ENCODE assay signal across 11 cellular contexts in the genomic region with DNA sequence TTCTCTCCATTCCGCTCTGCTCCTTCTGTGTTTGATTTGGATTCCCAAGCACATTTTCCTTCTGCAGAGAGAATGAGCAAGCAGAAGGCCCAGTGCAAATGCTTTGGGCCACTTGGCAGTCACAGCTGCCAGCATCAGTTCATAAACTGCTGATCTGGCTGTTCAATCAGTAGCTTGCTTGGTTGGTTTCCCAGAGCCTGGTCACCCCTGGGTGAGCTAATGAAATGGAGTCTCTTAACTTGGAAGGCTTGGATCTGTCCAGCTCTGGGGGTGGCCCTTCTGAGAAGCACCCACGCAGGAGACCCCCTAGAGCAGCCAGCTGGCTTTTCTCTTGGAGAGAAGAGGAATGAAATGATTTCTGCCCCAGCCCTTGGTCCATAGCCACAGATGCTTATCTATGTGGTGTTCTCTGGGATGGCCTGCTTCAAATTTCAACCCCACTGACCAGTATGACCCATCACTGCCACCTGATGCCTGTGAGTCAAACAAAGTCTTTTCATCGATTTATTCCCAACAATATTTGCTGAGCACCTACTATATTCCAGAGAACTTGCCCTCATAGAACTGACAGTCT. TPM values are rescaled to one million over a fixed set of nuclear protein-coding genes. Genes with fewer than 3 reads are reported as not detected.
A peak's percentile ranks its signal among the peaks of the same experiment; 100 is the strongest.
DNase-seq lines count a peak whose midpoint lies in the region; ATAC-seq and TF ChIP-seq lines count a peak whose summit lies in the region.
"Had no signal": no experiment of that assay in that cellular context is flagged by ENCODE, and none has a peak within 500 bp of the region (broad histone marks: within the 10 kb centered on the region; RNA-seq: fewer than 3 reads in every experiment).

No MANE protein-coding gene starts in this region.

- POLR2A ChIA-PET in SK-N-SH (lab: Yijun Ruan, JAX): no interaction called here

- peak; percentile 13 for DNase-seq in GM04504 (ENCODE audit: low read depth)
- DNase-seq in SK-N-SH: no peak
- peak; percentile 59 for DNase-seq in left ventricle myocardium superior
- DNase-seq in renal cortical epithelial cell (ENCODE audit: low read depth): peak; percentile 59
- DNase-seq in T-helper 2 cell treated with Interferon-gamma antibody and Interleukin-4, amounts not matched to agents 5 μg/mL and 100 μg/mL, for 36 hours (ENCODE audit: low spot score): no peak
- DNase-seq in NOMO-1 treated with dmso at 0.1 percent for 144 hours (lab: John Stamatoyannopoulos, UW; ENCODE audit: unreplicated experiment): no peak
- no peak for DNase-seq in NOMO-1 treated with DMSO at 0.1 percent for 48 hours (lab: John Stamatoyannopoulos, UW; ENCODE audit: unreplicated experiment)
- DNase-seq in cerebellar cortex (ENCODE audit: low spot score): no peak
- DNase-seq: effector memory CD4-positive, alpha-beta T cell; NCI-H345 had no signal

- intact Hi-C loops in left ventricle myocardium superior (cut with micrococcal nuclease): no loop called here

- H3K36me3 Mint-ChIP-seq in T-helper 2 cell treated with Interferon-gamma antibody and Interleukin-4, amounts not matched to agents 5 μg/mL and 100 μg/mL, for 36 hours (ENCODE audit: low read depth): no peaks in the 10 kb centered on the region
- H3K36me3 Mint-ChIP-seq: mesothelial cell of epicardium had no signal

- no peak overlapping the region for H3K4me3 Mint-ChIP-seq in T-helper 2 cell treated with Interferon-gamma antibody and Interleukin-4, amounts not matched to agents 5 μg/mL and 100 μg/mL, for 36 hours
- H3K4me3 Mint-ChIP-seq: mesothelial cell of epicardium had no signal

- H3K27me3 Mint-ChIP-seq in T-helper 2 cell treated with Interferon-gamma antibody and Interleukin-4, amounts not matched to agents 5 μg/mL and 100 μg/mL, for 36 hours (ENCODE audit: low read depth): no peaks in the 10 kb centered on the region

- CTCF ChIA-PET in SK-N-SH (lab: Yijun Ruan, JAX): interaction anchor here (1.0 to 14.1 kb wide), 7 partner anchors 21 to 197 kb away, joined by 3 to 312 read pairs (median 6); partner anchors contain the start of genes AQP6 and TMBIM6

- H3K9me2 ChIP-seq in SK-N-SH: no peaks in the 10 kb centered on the region

- H3K9me3 Mint-ChIP-seq in T-helper 2 cell treated with Interferon-gamma antibody and Interleukin-4, amounts not matched to agents 5 μg/mL and 100 μg/mL, for 36 hours: peaks cover 9% of the 10 kb centered on the region

- H4K20me1 ChIP-seq in SK-N-SH (ENCODE audit: insufficient read depth): no peaks in the 10 kb centered on the region

- TF ChIP-seq RAD21 in SK-N-SH (IDR thresholded peaks at IDR 0.05; ENCODE audit: low read length): peak; percentile 17; the same call in 1 of the 2 replicates

- no peaks in the 10 kb centered on the region for H3K79me2 ChIP-seq in SK-N-SH (ENCODE audit: insufficient read depth)

- peak in 1 of 2 experiments; percentile 43; a peak in 2 of 4 replicates for TF ChIP-seq EP300 in SK-N-SH (IDR thresholded peaks at IDR 0.05; ENCODE audit: borderline replicate concordance in 1 of 2, low read depth in 1 of 2, low read length in 1 of 2)

- H3K4me3 ChIP-seq in SK-N-SH (ENCODE audit: low read depth in 2 of 2, low read length in 1 of 2): no peak overlapping the region

- no peak overlapping the region for H2AFZ ChIP-seq in SK-N-SH (ENCODE audit: low read depth)

- H3K9me3 ChIP-seq in SK-N-SH: no peaks in the 10 kb centered on the region

- peaks cover 32 to 59% of the 10 kb centered on the region in 2 experiments for H3K4me1 ChIP-seq in SK-N-SH (ENCODE audit: control insufficient read depth in 1 of 2, insufficient read depth in 2 of 2, low read depth in 1 of 2, low read length in 1 of 2)

- no peak overlapping the region for H3K9ac ChIP-seq in SK-N-SH

- 61% methylated on average over 2 of the region's 3 CpGs for WGBS in SK-N-SH (ENCODE audit: low lambda C conversion rate)

- H3K4me1 Mint-ChIP-seq in T-helper 2 cell treated with Interferon-gamma antibody and Interleukin-4, amounts not matched to agents 5 μg/mL and 100 μg/mL, for 36 hours (ENCODE audit: low read depth): no peaks in the 10 kb centered on the region

- no peak for TF ChIP-seq CTCF in SK-N-SH (IDR thresholded peaks at IDR 0.05)

- peaks cover 15% of the 10 kb centered on the region for H3F3A ChIP-seq in SK-N-SH (replicated peaks; ENCODE audit: insufficient read depth)

- H3K36me3 ChIP-seq in SK-N-SH (replicated peaks in 1 of 2; ENCODE audit: control insufficient read depth in 1 of 2, insufficient read depth in 2 of 2, low read length in 1 of 2): no peaks in the 10 kb centered on the region

- 0 out of 2 replicates have a peak overlapping the region, but pooled peaks have one; percentile 19 for H3K4me2 ChIP-seq in SK-N-SH

- no peak for ATAC-seq in left ventricle myocardium superior

- no peaks in the 10 kb centered on the region for H3K27me3 ChIP-seq in SK-N-SH (ENCODE audit: insufficient read depth)

- H3K27ac ChIP-seq in SK-N-SH (ENCODE audit: low read depth in 2 of 2, low read length in 1 of 2): peak overlapping the region; percentile 12 to 18; a peak in 1 of 4 replicates

- no peak overlapping the region for H3K27ac Mint-ChIP-seq in T-helper 2 cell treated with Interferon-gamma antibody and Interleukin-4, amounts not matched to agents 5 μg/mL and 100 μg/mL, for 36 hours
- H3K27ac Mint-ChIP-seq: mesothelial cell of epicardium had no signal

TF ChIP-seq in SK-N-SH, 30 proteins besides CTCF, POLR2A, EP300 and RAD21:
- peak; percentile 79 for TF ChIP-seq PBX3 (IDR thresholded peaks at IDR 0.05)
- TF ChIP-seq NFIC (IDR thresholded peaks at IDR 0.05; ENCODE audit: borderline replicate concordance): peak; percentile 90
- TF ChIP-seq FOXJ3 (CRISPR knock-in tag; IDR thresholded peaks at IDR 0.05): no peak
- TF ChIP-seq, protein P1, sequence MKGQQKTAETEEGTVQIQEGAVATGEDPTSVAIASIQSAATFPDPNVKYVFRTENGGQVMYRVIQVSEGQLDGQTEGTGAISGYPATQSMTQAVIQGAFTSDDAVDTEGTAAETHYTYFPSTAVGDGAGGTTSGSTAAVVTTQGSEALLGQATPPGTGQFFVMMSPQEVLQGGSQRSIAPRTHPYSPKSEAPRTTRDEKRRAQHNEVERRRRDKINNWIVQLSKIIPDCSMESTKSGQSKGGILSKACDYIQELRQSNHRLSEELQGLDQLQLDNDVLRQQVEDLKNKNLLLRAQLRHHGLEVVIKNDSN (IDR thresholded peaks at IDR 0.05; ENCODE audit: borderline replicate concordance, low read depth): no peak
- peak; percentile 26 for TF ChIP-seq RCOR1 (IDR thresholded peaks at IDR 0.05; ENCODE audit: low read length)
- TF ChIP-seq MAX (IDR thresholded peaks at IDR 0.05; ENCODE audit: low read depth): peak; percentile 52
- peak; percentile 96 for TF ChIP-seq TCF12 (IDR thresholded peaks at IDR 0.05)
- 0 out of 2 replicates have a peak, but pooled peaks have one; percentile 21 for TF ChIP-seq GATA2 (CRISPR knock-in tag; IDR thresholded peaks at IDR 0.05)
TF ChIP-seq in SK-N-SH: peak in this region for 6.

RNA-seq across cellular contexts. Expression of gene FAIM2, which starts 30.3 kb away (rescaled TPM):
- 6.3 and 11.3 TPM in 2 replicates for polyA plus RNA-seq in SK-N-SH (2012; rRNA removed)
- polyA plus RNA-seq in SK-N-SH (2012; cell fraction: cytosol; rRNA removed): 4.6 and 6.9 TPM in 2 replicates
- polyA plus RNA-seq in SK-N-SH (2012; cell fraction: nucleus; rRNA removed): 3.7 and 4.8 TPM in 2 replicates
- total RNA-seq in left ventricle myocardium superior (8.2 TPM), renal cortical epithelial cell (not detected in 2 replicates)

RNA-seq across cellular contexts. Expression of gene BCDIN3D, which starts 30.5 kb away (rescaled TPM):
- polyA plus RNA-seq in SK-N-SH (2012; rRNA removed): 2.3 and 3.8 TPM in 2 replicates
- polyA plus RNA-seq in SK-N-SH (2012; cell fraction: cytosol; rRNA removed): 2.9 and 3.3 TPM in 2 replicates
- polyA plus RNA-seq in SK-N-SH (2012; cell fraction: nucleus; rRNA removed): 1.6 and 2.7 TPM in 2 replicates
- 2.7 TPM for total RNA-seq in left ventricle myocardium superior
- total RNA-seq in renal cortical epithelial cell: 4.0 and 4.3 TPM in 2 replicates

RNA-seq across cellular contexts. Expression of gene NCKAP5L, which starts 45.2 kb away (rescaled TPM):
- polyA plus RNA-seq in SK-N-SH (2012; rRNA removed): 8.7 and 8.9 TPM in 2 replicates
- 2.3 and 4.2 TPM in 2 replicates for polyA plus RNA-seq in SK-N-SH (2012; cell fraction: cytosol; rRNA removed)
- polyA plus RNA-seq in SK-N-SH (2012; cell fraction: nucleus; rRNA removed): 31.2 and 32.9 TPM in 2 replicates
- 32.3 TPM for total RNA-seq in left ventricle myocardium superior
- 6.6 and 25.4 TPM in 2 replicates for total RNA-seq in renal cortical epithelial cell

Comparison
In these comparisons a context has a peak if more than half of its experiments do, and no peak if none do; other contexts are left out.
1. DNase-seq: peak in GM04504 (single experiment), left ventricle myocardium superior (single experiment) and renal cortical epithelial cell (single experiment); none in SK-N-SH (single experiment), T-helper 2 cell treated with Interferon-gamma antibody and Interleukin-4, amounts not matched to agents 5 μg/mL and 100 μg/mL, for 36 hours (single experiment), NOMO-1 treated with dmso at 0.1 percent for 144 hours (single experiment), NOMO-1 treated with DMSO at 0.1 percent for 48 hours (single experiment) and cerebellar cortex (single experiment).